ENCODE assay signal across 10 cellular contexts in genomic region chr18:596288-596881, GRCh38. TPM values are rescaled to one million over a fixed set of nuclear protein-coding genes. Genes with fewer than 3 reads are reported as not detected.
DNase-seq lines count a peak whose midpoint lies in the region; ATAC-seq lines count a peak whose summit lies in the region.
"Had no signal": no experiment of that assay in that cellular context is flagged by ENCODE, and none has a peak within 500 bp of the region (broad histone marks: within the 10 kb centered on the region; RNA-seq: fewer than 3 reads in every experiment).

No MANE protein-coding gene starts in this region.

- no peaks in the 10 kb centered on the region for H3K79me2 ChIP-seq in GM23248 (ENCODE audit: insufficient read depth)

- no peaks in the 10 kb centered on the region for H3K4me1 ChIP-seq in GM23248 (ENCODE audit: insufficient read depth)
- H3K4me1 ChIP-seq: BLaER1 treated with 17β-estradiol and CSF1 and Interleukin-3, amounts not matched to agents 10 nM and 100 nM had no signal

- in situ Hi-C loops in GM23248 (cut with MboI): loop anchor here (5.0 kb wide), 1 partner anchor 49 kb away; no protein-coding TSS in a partner anchor

- H3K4me3 Mint-ChIP-seq in activated naive CD8-positive, alpha-beta T cell treated with anti-CD3 and anti-CD28 coated beads, Interleukin-2, amount 50 U/mL, for 24 hours: peak overlapping the region; percentile 21
- H3K4me3 Mint-ChIP-seq in memory B cell: no peak overlapping the region

- WGBS in GM23248 (ENCODE audit: low coverage in 1 of 2, low lambda C conversion rate in 2 of 2, missing lambda C conversion rate in 2 of 2), 2 experiments: 23 to 71% methylated on average over 8 to 24 of the region's 24 CpGs

- H2AFZ ChIP-seq in GM23248: no peak overlapping the region

- no peaks in the 10 kb centered on the region for H4K20me1 ChIP-seq in GM23248 (ENCODE audit: insufficient read depth)
- H4K20me1 ChIP-seq: BLaER1 treated with 17β-estradiol and CSF1 and Interleukin-3, amounts not matched to agents 10 nM and 100 nM had no signal

- no peak overlapping the region for H3K9ac ChIP-seq in GM23248
- H3K9ac ChIP-seq: BLaER1 treated with 17β-estradiol and CSF1 and Interleukin-3, amounts not matched to agents 10 nM and 100 nM had no signal

- no peaks in the 10 kb centered on the region for H3K9me2 ChIP-seq in GM23248 (ENCODE audit: insufficient read depth)

- peaks cover 33% of the 10 kb centered on the region for H3K27me3 Mint-ChIP-seq in activated naive CD8-positive, alpha-beta T cell treated with anti-CD3 and anti-CD28 coated beads, Interleukin-2, amount 50 U/mL, for 24 hours
- H3K27me3 Mint-ChIP-seq in memory B cell: peaks cover 5% of the 10 kb centered on the region

- H3K9me3 ChIP-seq in GM23248 (ENCODE audit: low read depth): no peaks in the 10 kb centered on the region

- H3K36me3 Mint-ChIP-seq in activated naive CD8-positive, alpha-beta T cell treated with anti-CD3 and anti-CD28 coated beads, Interleukin-2, amount 50 U/mL, for 24 hours (ENCODE audit: low read depth): no peaks in the 10 kb centered on the region
- no peaks in the 10 kb centered on the region for H3K36me3 Mint-ChIP-seq in memory B cell

- peaks cover 10% of the 10 kb centered on the region for H3K4me1 Mint-ChIP-seq in activated naive CD8-positive, alpha-beta T cell treated with anti-CD3 and anti-CD28 coated beads, Interleukin-2, amount 50 U/mL, for 24 hours
- H3K4me1 Mint-ChIP-seq in memory B cell: no peaks in the 10 kb centered on the region

- peaks cover 48% of the 10 kb centered on the region for H3K27me3 ChIP-seq in GM23248 (replicated peaks; ENCODE audit: insufficient read depth)
- H3K27me3 ChIP-seq: BLaER1 treated with 17β-estradiol and CSF1 and Interleukin-3, amounts not matched to agents 10 nM and 100 nM had no signal

- peak; percentile 3 for DNase-seq in activated CD4-positive, alpha-beta T cell treated with anti-CD3 and anti-CD28 coated beads for 48 hours
- DNase-seq in activated CD4-positive, alpha-beta T cell treated with anti-CD3 and anti-CD28 coated beads for 1 hour: no peak
- DNase-seq in GM23248 (peak; percentile 35), NCI-H146 (lab: John Stamatoyannopoulos, UW) (peak; percentile 92), memory B cell (ENCODE audit: low spot score in 2 of 2) (peak in 1 of 2 donors; percentile 6), NCI-H446 (lab: John Stamatoyannopoulos, UW) (no peak), OCI-M2 (lab: John Stamatoyannopoulos, UW; ENCODE audit: unreplicated experiment) (no peak)
- no peak for DNase-seq in activated naive CD8-positive, alpha-beta T cell treated with anti-CD3 and anti-CD28 coated beads, Interleukin-2, amount 50 U/mL, for 24 hours

- ATAC-seq in activated naive CD8-positive, alpha-beta T cell treated with anti-CD3 and anti-CD28 coated beads, Interleukin-2, amount 50 U/mL, for 24 hours: peak; percentile 57
- peak; percentile 59 for ATAC-seq in memory B cell (ENCODE audit: low read depth)

- H3K4me2 ChIP-seq in GM23248 (ENCODE audit: unreplicated experiment): no peak overlapping the region

- no peak overlapping the region for H3K4me3 ChIP-seq in GM23248
- H3K4me3 ChIP-seq: BLaER1 treated with 17β-estradiol and CSF1 and Interleukin-3, amounts not matched to agents 10 nM and 100 nM had no signal

- H3F3A ChIP-seq in GM23248 (ENCODE audit: insufficient read depth): no peaks in the 10 kb centered on the region

- no peak overlapping the region for H3K27ac Mint-ChIP-seq in activated naive CD8-positive, alpha-beta T cell treated with anti-CD3 and anti-CD28 coated beads, Interleukin-2, amount 50 U/mL, for 24 hours
- no peak overlapping the region for H3K27ac Mint-ChIP-seq in memory B cell

- H3K27ac ChIP-seq in GM23248: no peak overlapping the region
- H3K27ac ChIP-seq: BLaER1 treated with 17β-estradiol and CSF1 and Interleukin-3, amounts not matched to agents 10 nM and 100 nM had no signal

- no peaks in the 10 kb centered on the region for H3K36me3 ChIP-seq in GM23248 (ENCODE audit: low read depth)
- H3K36me3 ChIP-seq: BLaER1 treated with 17β-estradiol and CSF1 and Interleukin-3, amounts not matched to agents 10 nM and 100 nM had no signal

- H3K9me3 Mint-ChIP-seq in activated naive CD8-positive, alpha-beta T cell treated with anti-CD3 and anti-CD28 coated beads, Interleukin-2, amount 50 U/mL, for 24 hours: no peaks in the 10 kb centered on the region
- no peaks in the 10 kb centered on the region for H3K9me3 Mint-ChIP-seq in memory B cell

RNA-seq across cellular contexts. Expression of gene CLUL1, which starts 0.4 kb away (rescaled TPM):
- total RNA-seq in GM23248 (2014; rRNA removed; shearing (Covaris generic)): not detected in 2 replicates
- polyA plus RNA-seq in GM23248 (2016; fragmentation: Nextera tagmentation; extraction: Ambion mirVana): not detected in 2 replicates
- total RNA-seq: myocyte had no signal

RNA-seq across cellular contexts. Expression of gene CETN1, which starts 16.2 kb away (rescaled TPM):
- not detected in 2 replicates for total RNA-seq in GM23248 (2014; rRNA removed; shearing (Covaris generic))
- polyA plus RNA-seq in GM23248 (2016; fragmentation: Nextera tagmentation; extraction: Ambion mirVana): not detected in 2 replicates
- total RNA-seq: myocyte had no signal

Comparison
In these comparisons a context has a peak if more than half of its experiments do, and no peak if none do; other contexts are left out.
1. DNase-seq: peak in activated CD4-positive, alpha-beta T cell treated with anti-CD3 and anti-CD28 coated beads for 48 hours (single experiment), GM23248 (single experiment) and NCI-H146 (single experiment); none in activated CD4-positive, alpha-beta T cell treated with anti-CD3 and anti-CD28 coated beads for 1 hour (single experiment), activated naive CD8-positive, alpha-beta T cell treated with anti-CD3 and anti-CD28 coated beads, Interleukin-2, amount 50 U/mL, for 24 hours (single experiment), NCI-H446 (0 of 2) and OCI-M2 (single experiment).